ENCODE assay signal across 10 cellular contexts in the genomic region with DNA sequence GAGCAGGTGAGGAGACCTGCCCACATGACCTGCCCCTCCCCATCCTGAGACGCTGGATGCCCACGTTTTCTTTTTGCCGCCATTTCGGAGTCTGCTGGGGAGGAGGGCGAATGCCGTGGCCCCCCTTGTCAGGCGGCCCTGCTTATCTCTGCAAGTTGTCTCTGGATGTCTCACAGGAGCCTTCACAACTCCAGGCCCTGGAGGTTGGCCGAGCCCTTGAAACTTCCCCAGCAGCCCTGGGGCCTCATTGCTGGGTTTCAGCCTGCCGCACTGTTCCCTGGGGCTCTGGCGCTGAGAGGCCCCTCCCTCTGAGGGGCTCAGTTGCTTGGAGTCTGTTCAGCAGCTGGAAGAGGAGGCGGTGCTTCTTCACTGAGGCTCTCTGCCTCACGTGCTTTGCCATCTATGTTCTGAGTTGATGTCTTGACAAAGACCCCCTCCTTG. TPM values are rescaled to one million over a fixed set of nuclear protein-coding genes. Genes with fewer than 3 reads are reported as not detected.
DNase-seq lines count a peak whose midpoint lies in the region; ATAC-seq and TF ChIP-seq lines count a peak whose summit lies in the region.
"Had no signal": no experiment of that assay in that cellular context is flagged by ENCODE, and none has a peak within 500 bp of the region (broad histone marks: within the 10 kb centered on the region; RNA-seq: fewer than 3 reads in every experiment).

No MANE protein-coding gene starts in this region.

- peak overlapping the region; percentile 96 for H3K27ac ChIP-seq in SJSA1

- H3K36me3 ChIP-seq in SJSA1 = no peaks in the 10 kb centered on the region

- H3K4me3 ChIP-seq in SJSA1 = no peak overlapping the region
- no peak overlapping the region for H3K4me3 ChIP-seq in foreskin fibroblast (ENCODE audit: low read depth in 1 of 2, low read length in 2 of 2)

- ATAC-seq in GM18858 (IDR thresholded peaks at IDR 0.05; ENCODE audit: unreplicated experiment) = no peak

- peaks cover 42% of the 10 kb centered on the region for H3K4me1 ChIP-seq in SJSA1 (replicated peaks)

- no peak for TF ChIP-seq CTCF in foreskin fibroblast (IDR thresholded peaks at IDR 0.05; ENCODE audit: low read depth, low read length)

- no peaks in the 10 kb centered on the region for H3K27me3 ChIP-seq in SJSA1 (replicated peaks)

- DNase-seq in EL = peak; percentile 92
- DNase-seq in SJSA1 (ENCODE audit: low read depth in 1 of 2, low spot score in 2 of 2) = peak in 1 of 2 experiments; percentile 87
- DNase-seq in foreskin fibroblast = peak; percentile 78 to 83
- DNase-seq in retina = peak; percentile 70
- DNase-seq in activated naive CD4-positive, alpha-beta T cell (lab: John Stamatoyannopoulos, UW) = no peak
- DNase-seq in NK-92 treated with Interleukin-12 subunit alpha and Interleukin-12 subunit beta, amount 100 ng/mL, for 24 hours (lab: John Stamatoyannopoulos, UW) = no peak
- DNase-seq in epidermal melanocyte (ENCODE audit: insufficient read length, low spot score) = no peak
- DNase-seq: DMS153, NCI-H1694 had no signal

- H3K9me3 ChIP-seq in SJSA1 (replicated peaks) = no peaks in the 10 kb centered on the region

RNA-seq across cellular contexts. Expression of a gene that starts 29.8 kb away (rescaled TPM):
- 7.1 and 11.4 TPM in 2 replicates for total RNA-seq in SJSA1 (2014; rRNA removed; shearing (Covaris generic))

RNA-seq across cellular contexts. Expression of a gene that starts 31.2 kb away (rescaled TPM):
- total RNA-seq in SJSA1 (2014; rRNA removed; shearing (Covaris generic)) = 0.22 TPM in 1 of 2 replicates, not detected in the other

Comparison
In these comparisons a context has a peak if more than half of its experiments do, and no peak if none do; other contexts are left out.
1. DNase-seq: peak in EL (single experiment), foreskin fibroblast (2 of 2) and retina (single experiment); none in activated naive CD4-positive, alpha-beta T cell (0 of 4), NK-92 treated with Interleukin-12 subunit alpha and Interleukin-12 subunit beta, amount 100 ng/mL, for 24 hours (single experiment) and epidermal melanocyte (single experiment).